Comparison of ENCODE assay signal across 11 cellular contexts in the genomic region with DNA sequence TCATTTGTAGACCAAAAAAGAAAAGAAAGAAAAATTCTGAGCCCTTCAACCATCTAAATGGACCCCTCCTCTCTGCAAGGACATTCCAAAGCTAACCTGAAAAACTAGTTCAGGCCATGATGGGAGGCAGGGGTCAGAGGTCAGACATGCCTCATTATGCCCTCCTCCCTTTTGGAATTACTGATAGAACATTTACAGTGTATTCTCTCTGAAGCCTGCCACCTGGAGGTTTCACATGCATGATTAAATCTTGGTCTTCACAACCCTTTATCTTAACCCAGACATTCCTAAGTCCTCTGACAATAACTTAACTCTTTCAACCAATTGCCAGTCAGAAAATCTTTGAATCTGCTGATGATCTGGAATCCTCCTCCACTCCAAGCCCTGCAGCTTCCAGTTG.
DNase-seq lines count a peak whose midpoint lies in the region; ATAC-seq and TF ChIP-seq lines count a peak whose summit lies in the region.
"Had no signal": no experiment of that assay in that cellular context is flagged by ENCODE, and none has a peak within 500 bp of the region (broad histone marks: within the 10 kb centered on the region; RNA-seq: fewer than 3 reads in every experiment).

No MANE protein-coding gene starts in this region.

- no peak overlapping the region for H3K4me3 Mint-ChIP-seq in stimulated activated naive CD8-positive, alpha-beta T cell treated with anti-CD3 and anti-CD28 coated beads, Interleukin-15, amount 100 ng/mL, for 72 hours
- H3K4me3 Mint-ChIP-seq in T-helper 17 cell = no peak overlapping the region

- TF ChIP-seq CTCF in epithelial cell of proximal tubule (conservative IDR thresholded peaks at IDR 0.05; ENCODE audit: low read depth, low read length) = peak; percentile 43

- H3K4me3 ChIP-seq in epithelial cell of proximal tubule (ENCODE audit: low read depth, low read length) = no peak overlapping the region

- peak overlapping the region in 1 of 2 donors; percentile 42 for H3K27ac Mint-ChIP-seq in stimulated activated naive CD8-positive, alpha-beta T cell treated with anti-CD3 and anti-CD28 coated beads, Interleukin-15, amount 100 ng/mL, for 72 hours
- H3K27ac Mint-ChIP-seq in T-helper 17 cell = peak overlapping the region; percentile 79

- no peaks in the 10 kb centered on the region for H3K36me3 Mint-ChIP-seq in T-helper 17 cell (ENCODE audit: low read depth)

- H3K9me3 Mint-ChIP-seq in stimulated activated naive CD8-positive, alpha-beta T cell treated with anti-CD3 and anti-CD28 coated beads, Interleukin-15, amount 100 ng/mL, for 72 hours = no peaks in the 10 kb centered on the region

- no peaks in the 10 kb centered on the region for H3K9me3 ChIP-seq in T-helper 17 cell (ENCODE audit: control insufficient read depth, low read length, poor library complexity, severe bottlenecking)
- H3K9me3 ChIP-seq: BE2C had no signal

- no peak for DNase-seq in stimulated activated naive CD8-positive, alpha-beta T cell treated with anti-CD3 and anti-CD28 coated beads, Interleukin-15, Interleukin-2, amounts not matched to agents 100 U/mL and 50 U/mL, for 24 hours
- no peak for DNase-seq in stimulated activated naive CD8-positive, alpha-beta T cell treated with anti-CD3 and anti-CD28 coated beads, Interleukin-15, amount 100 ng/mL, for 72 hours
- DNase-seq in T-helper 17 cell (no peak), epithelial cell of proximal tubule (ENCODE audit: low read depth) (no peak), NCI-H1436 treated with DMSO at 0.1 percent for 48 hours (lab: John Stamatoyannopoulos, UW) (no peak), globus pallidus (ENCODE audit: low spot score) (no peak), NCI-H2107 treated with DMSO at 0.1 percent for 48 hours (lab: John Stamatoyannopoulos, UW; ENCODE audit: unreplicated experiment) (no peak)
- DNase-seq: effector memory CD4-positive, alpha-beta T cell; Kasumi-1 had no signal

- H3K4me1 Mint-ChIP-seq in stimulated activated naive CD8-positive, alpha-beta T cell treated with anti-CD3 and anti-CD28 coated beads, Interleukin-15, amount 100 ng/mL, for 72 hours = peaks cover 27% of the 10 kb centered on the region
- H3K4me1 Mint-ChIP-seq in T-helper 17 cell = peaks cover 17% of the 10 kb centered on the region

- ATAC-seq in stimulated activated naive CD8-positive, alpha-beta T cell treated with anti-CD3 and anti-CD28 coated beads, Interleukin-15, Interleukin-2, amounts not matched to agents 100 U/mL and 50 U/mL, for 24 hours = peak; percentile 37
- no peak for ATAC-seq in stimulated activated naive CD8-positive, alpha-beta T cell treated with anti-CD3 and anti-CD28 coated beads, Interleukin-15, amount 100 ng/mL, for 72 hours
- ATAC-seq in T-helper 17 cell (no peak), GM19395 (IDR thresholded peaks at IDR 0.05; ENCODE audit: unreplicated experiment) (no peak)

- H3K27me3 Mint-ChIP-seq in stimulated activated naive CD8-positive, alpha-beta T cell treated with anti-CD3 and anti-CD28 coated beads, Interleukin-15, amount 100 ng/mL, for 72 hours = no peaks in the 10 kb centered on the region
- H3K27me3 Mint-ChIP-seq in T-helper 17 cell = peaks cover 4% of the 10 kb centered on the region
